19 cellular contexts compared by ENCODE assay signal in genomic region chr10:30233186-30233958, GRCh38.
DNase-seq lines count a peak whose midpoint lies in the region; ATAC-seq and TF ChIP-seq lines count a peak whose summit lies in the region.
"Had no signal": no experiment of that assay in that cellular context is flagged by ENCODE, and none has a peak within 500 bp of the region (broad histone marks: within the 10 kb centered on the region; RNA-seq: fewer than 3 reads in every experiment).

No MANE protein-coding gene starts in this region.

- no peaks in the 10 kb centered on the region for H3K27me3 Mint-ChIP-seq in neural crest cell (ENCODE audit: low read depth)

- H3K27me3 ChIP-seq in brain microvascular endothelial cell (replicated peaks) (no peaks in the 10 kb centered on the region), breast epithelium (no peaks in the 10 kb centered on the region)
- H3K27me3 ChIP-seq: Peyer's patch had no signal

- H3K36me3 Mint-ChIP-seq in neural crest cell (ENCODE audit: low read depth): peaks cover 2% of the 10 kb centered on the region
- H3K36me3 Mint-ChIP-seq: CD4-positive, alpha-beta memory T cell had no signal

- no peaks in the 10 kb centered on the region for H3K36me3 ChIP-seq in brain microvascular endothelial cell (replicated peaks)
- no peaks in the 10 kb centered on the region for H3K36me3 ChIP-seq in breast epithelium
- H3K36me3 ChIP-seq: Peyer's patch had no signal

- intact Hi-C loops in left colon (cut with DNase I, micrococcal nuclease) (no loop called here), breast epithelium (cut with DNase I; ENCODE audit: low total_unique reads) (no loop called here)

- no peaks in the 10 kb centered on the region for H3K9me3 ChIP-seq in breast epithelium
- H3K9me3 ChIP-seq: Peyer's patch had no signal

- TF ChIP-seq CTCF in brain microvascular endothelial cell (IDR thresholded peaks at IDR 0.05; ENCODE audit: low read depth, low read length, missing control alignments): no peak
- no peak for TF ChIP-seq CTCF in neural crest cell (conservative IDR thresholded peaks at IDR 0.05)
- TF ChIP-seq CTCF in breast epithelium (IDR thresholded peaks at IDR 0.05): no peak

- in situ Hi-C loops in brain microvascular endothelial cell (cut with HindIII; ENCODE audit: low pct_ligation_motif_present, low sequenced_read_pairs): no loop called here

- DNase-seq in EH (ENCODE audit: low read depth) (peak; percentile 64), NCI-H226 (peak; percentile 61), brain microvascular endothelial cell (peak; percentile 33), neural crest cell (ENCODE audit: low read depth, low spot score) (no peak), RPMI8226 (no peak), left colon (no peak), breast epithelium (ENCODE audit: low spot score in 2 of 2) (no peak)
- DNase-seq: CD4-positive, alpha-beta memory T cell; DMS79 treated with DMSO at 0.1 percent for 48 hours; GOT3; KBM-7; NCI-H1105 treated with DMSO at 0.1 percent for 48 hours; NCI-H187; NCI-H2171; NCI-H774; Peyer's patch; SHP77 treated with DMSO at 0.1 percent for 48 hours had no signal

- H3K9me3 Mint-ChIP-seq in neural crest cell: no peaks in the 10 kb centered on the region

- ATAC-seq in GM18520 (IDR thresholded peaks at IDR 0.05; ENCODE audit: unreplicated experiment) (no peak), left colon (no peak)

- H3K4me1 ChIP-seq in breast epithelium: no peaks in the 10 kb centered on the region
- H3K4me1 ChIP-seq: Peyer's patch had no signal

- H3K4me3 ChIP-seq in brain microvascular endothelial cell (ENCODE audit: low read depth, low read length): no peak overlapping the region
- no peak overlapping the region for H3K4me3 ChIP-seq in breast epithelium
- H3K4me3 ChIP-seq: Peyer's patch had no signal

- H3K4me1 Mint-ChIP-seq in neural crest cell: no peaks in the 10 kb centered on the region

- TF ChIP-seq POLR2A in breast epithelium (IDR thresholded peaks at IDR 0.05): no peak

- H3K4me3 Mint-ChIP-seq in neural crest cell: no peak overlapping the region
- H3K4me3 Mint-ChIP-seq: CD4-positive, alpha-beta memory T cell had no signal

- H3K27ac Mint-ChIP-seq in neural crest cell (ENCODE audit: unreplicated experiment): peak overlapping the region; percentile 28
- H3K27ac Mint-ChIP-seq: CD4-positive, alpha-beta memory T cell had no signal

- H3K27ac ChIP-seq in brain microvascular endothelial cell (no peak overlapping the region), breast epithelium (no peak overlapping the region)
- H3K27ac ChIP-seq: HL-60, Peyer's patch had no signal

Comparison
In these comparisons a context has a peak if more than half of its experiments do, and no peak if none do; other contexts are left out.
1. DNase-seq: peak in EH (single experiment), NCI-H226 (single experiment) and brain microvascular endothelial cell (single experiment); none in neural crest cell (single experiment), RPMI8226 (single experiment), left colon (0 of 2) and breast epithelium (0 of 2).